17 cellular contexts compared by ENCODE assay signal in genomic region chr10:93280121-93280698, GRCh38.
DNase-seq lines count a peak whose midpoint lies in the region; TF ChIP-seq lines count a peak whose summit lies in the region.
"Had no signal": no experiment of that assay in that cellular context is flagged by ENCODE, and none has a peak within 500 bp of the region (broad histone marks: within the 10 kb centered on the region; RNA-seq: fewer than 3 reads in every experiment).

No MANE protein-coding gene starts in this region.

- no peak for TF ChIP-seq CTCF in WERI-Rb-1 (IDR thresholded peaks at IDR 0.05; ENCODE audit: low read depth, low read length)
- no peak for TF ChIP-seq CTCF in lower leg skin (IDR thresholded peaks at IDR 0.05)

- H3K27me3 ChIP-seq in HUES48 (ENCODE audit: control insufficient read depth, insufficient read depth, low read length) (no peaks in the 10 kb centered on the region), WERI-Rb-1 (ENCODE audit: insufficient read depth, low read depth, severe bottlenecking) (no peaks in the 10 kb centered on the region), iPS-15b (ENCODE audit: control insufficient read depth, insufficient read depth, low read length) (no peaks in the 10 kb centered on the region)

- H3K27ac ChIP-seq in HUES48 (ENCODE audit: low read depth, low read length): peak overlapping the region; percentile 100
- peak overlapping the region; percentile 53 for H3K27ac ChIP-seq in WERI-Rb-1
- H3K27ac ChIP-seq: C4-2B, KMS-11 had no signal

- 88 to 93% methylated on average over 6 of the region's 6 CpGs for WGBS in lower leg skin, 2 donors

- H3K36me3 ChIP-seq in HUES48 (ENCODE audit: control insufficient read depth, insufficient read depth, low read length) (no peaks in the 10 kb centered on the region), WERI-Rb-1 (no peaks in the 10 kb centered on the region), iPS-15b (ENCODE audit: control insufficient read depth, insufficient read depth, low read length) (no peaks in the 10 kb centered on the region)

- H3K9ac ChIP-seq in HUES48 (ENCODE audit: low read depth, low read length) (peak overlapping the region; percentile 71), iPS-15b (ENCODE audit: low read depth, low read length) (peak overlapping the region; percentile 87)
- H3K9ac ChIP-seq: KMS-11 had no signal

- H3K4me3 ChIP-seq in HUES48 (ENCODE audit: low read depth, low read length): peak overlapping the region; percentile 29; the same call in 1 of the 2 replicates
- H3K4me3 ChIP-seq in WERI-Rb-1 (ENCODE audit: low read depth, low read length): no peak overlapping the region
- peak overlapping the region; percentile 16 for H3K4me3 ChIP-seq in iPS-15b (ENCODE audit: low read depth, low read length)
- H3K4me3 ChIP-seq in lower leg skin (ENCODE audit: low read depth, poor library complexity, severe bottlenecking): no peak overlapping the region

- no peak for TF ChIP-seq POLR2A in lower leg skin (IDR thresholded peaks at IDR 0.05)

- intact Hi-C loops in lower leg skin (cut with DNase I; ENCODE audit: low total_unique reads): no loop called here

- H3K4me1 ChIP-seq in HUES48 (ENCODE audit: control insufficient read depth, insufficient read depth, low read length) (peaks cover 24% of the 10 kb centered on the region), iPS-15b (ENCODE audit: control insufficient read depth, insufficient read depth, low read length) (peaks cover 18% of the 10 kb centered on the region)

- DNase-seq in WERI-Rb-1 (no peak), LoVo (ENCODE audit: low spot score) (no peak), HK-2 (ENCODE audit: unreplicated experiment) (no peak), lower leg skin (ENCODE audit: low spot score in 2 of 2) (no peak), DMS53 treated with DMSO at 0.1 percent for 48 hours (lab: John Stamatoyannopoulos, UW; ENCODE audit: unreplicated experiment) (no peak)
- DNase-seq: ACHN; DMS79 treated with DMSO at 0.1 percent for 48 hours; NCI-H1048; NCI-H1436 treated with DMSO at 0.1 percent for 48 hours; NCI-H748 treated with DMSO at 0.1 percent for 48 hours; NK-92 treated with Interleukin-12 subunit alpha and Interleukin-12 subunit beta, amount 100 ng/mL, for 24 hours; Right ventricle myocardium superior; SW 1271 had no signal

- H3K9me3 ChIP-seq in HUES48 (ENCODE audit: control insufficient read depth, insufficient read depth, low read length): 0 out of 2 replicates have a peak, but pooled peaks cover 2% of the 10 kb centered on the region
- no peaks in the 10 kb centered on the region for H3K9me3 ChIP-seq in WERI-Rb-1 (ENCODE audit: severe bottlenecking)
- H3K9me3 ChIP-seq in iPS-15b (ENCODE audit: control insufficient read depth, insufficient read depth, low read length): no peaks in the 10 kb centered on the region

Comparison
In these comparisons a context has a peak if more than half of its experiments do, and no peak if none do; other contexts are left out.
1. H3K4me3 ChIP-seq: peak in HUES48 (single experiment) and iPS-15b (single experiment); none in WERI-Rb-1 (single experiment) and lower leg skin (single experiment).